Comparison of ENCODE assay signal across 8 cellular contexts in genomic region chr19:39996811-39997594, GRCh38. TPM values are rescaled to one million over a fixed set of nuclear protein-coding genes. Genes with fewer than 3 reads are reported as not detected.
DNase-seq lines count a peak whose midpoint lies in the region; ATAC-seq, FAIRE-seq and TF ChIP-seq lines count a peak whose summit lies in the region.

Gene ZNF546 (plus strand): TSS chr19:39997060. CDS start chr19:39998327, 1,267 bp downstream.

- H3K36me3 ChIP-seq in bronchial epithelial cell (ENCODE audit: control insufficient read depth, insufficient read depth, low read length) (no peaks in the 10 kb centered on the region), small intestine (ENCODE audit: control insufficient read depth in 2 of 2, insufficient read depth in 2 of 2, low read length in 2 of 2) (no peaks in the 10 kb centered on the region)

- peak within 1 kb of the TSS; percentile 91 for H3K27ac Mint-ChIP-seq in WTC11

- peak within 1 kb of the TSS; percentile 79 to 96 for H3K27ac ChIP-seq in small intestine (ENCODE audit: low read depth in 1 of 2, low read length in 1 of 2)

- peak within 1 kb of the TSS; percentile 99 for H3K4me3 Mint-ChIP-seq in WTC11

- H3K4me3 ChIP-seq in AG04449 (ENCODE audit: low read depth, low read length) = peak within 1 kb of the TSS; percentile 93
- peak within 1 kb of the TSS; percentile 63 for H3K4me3 ChIP-seq in bronchial epithelial cell (ENCODE audit: low read depth, low read length)
- H3K4me3 ChIP-seq in small intestine (ENCODE audit: low read depth in 1 of 2, low read length in 2 of 2) = peak within 1 kb of the TSS; percentile 63 to 67

- DNase-seq in AG04449 (ENCODE audit: low read depth, low spot score) (peak; percentile 36), NCI-H2227 treated with DMSO at 0.1 percent for 48 hours (lab: John Stamatoyannopoulos, UW) (peak; percentile 96), WTC11 (ENCODE audit: low spot score) (peak; percentile 71), bronchial epithelial cell (ENCODE audit: low read depth) (peak; percentile 86), iPS-NIHi7 (ENCODE audit: extremely low spot score) (peak; percentile 91), small intestine (peak; percentile 92)

- H3K36me3 Mint-ChIP-seq in WTC11 = peaks cover 21% of the 10 kb centered on the region

- CTCF ChIA-PET in AG04449 (lab: Yijun Ruan, JAX) = interaction anchor here (1.9 kb wide), 1 partner anchor 26 kb away, joined by 6 read pairs; the partner anchor contains the start of gene PSMC4
- CTCF ChIA-PET in WTC11 (lab: Charles Lee) = interaction anchor here (1.0 to 1.1 kb wide), 4 partner anchors 26 to 221 kb away, joined by 3 to 4 read pairs (median 3); partner anchors contain the start of genes PSMC4, TTC9B and ZNF780A

- H3K4me1 Mint-ChIP-seq in WTC11 = peaks cover 14% of the 10 kb centered on the region

- TF ChIP-seq CTCF in AG04449 (IDR thresholded peaks at IDR 0.05; ENCODE audit: insufficient read depth, low read length, missing control alignments) = no peak
- no peak for TF ChIP-seq CTCF in WTC11 (IDR thresholded peaks at IDR 0.05)
- TF ChIP-seq CTCF in bronchial epithelial cell (IDR thresholded peaks at IDR 0.05; ENCODE audit: insufficient read depth, low read length, severe bottlenecking) = no peak

- H3K9me3 ChIP-seq in small intestine (ENCODE audit: control insufficient read depth, low read depth) = no peaks in the 10 kb centered on the region

- ATAC-seq in GM18907 (IDR thresholded peaks at IDR 0.05; ENCODE audit: unreplicated experiment) (peak; percentile 84), HG03175 (IDR thresholded peaks at IDR 0.05; ENCODE audit: unreplicated experiment) (peak; percentile 86), WTC11 (peak; percentile 95)

- H3K27me3 ChIP-seq in bronchial epithelial cell (ENCODE audit: control insufficient read depth, insufficient read depth, low read length) (no peaks in the 10 kb centered on the region), small intestine (ENCODE audit: control insufficient read depth in 2 of 2, insufficient read depth in 2 of 2, low read length in 2 of 2) (no peaks in the 10 kb centered on the region)

- peaks cover 25% of the 10 kb centered on the region for H3K9me3 Mint-ChIP-seq in WTC11

- FAIRE-seq in bronchial epithelial cell (lab: Jason Lieb, UNC) (no peak), small intestine (lab: Jason Lieb, UNC) (no peak)

- 1% methylated on average over 49 to 50 of the region's 50 CpGs for WGBS in small intestine, 3 donors

- POLR2A ChIA-PET in AG04449 (lab: Yijun Ruan, JAX) = interaction anchor here (0.7 to 1.6 kb wide), 3 partner anchors 20 to 26 kb away, joined by 3 to 6 read pairs (median 3); partner anchors contain the start of gene PSMC4
- POLR2A ChIA-PET in WTC11 (lab: Charles Lee) = interaction anchor here (1.7 kb wide), 1 partner anchor 26 kb away, joined by 5 read pairs; the partner anchor contains the start of gene PSMC4

- H3K27me3 Mint-ChIP-seq in WTC11 (ENCODE audit: low read depth) = no peaks in the 10 kb centered on the region

- H3K4me1 ChIP-seq in small intestine (ENCODE audit: control insufficient read depth in 2 of 2, insufficient read depth in 1 of 2, low read depth in 1 of 2, low read length in 1 of 2) = peaks cover 0 to 10% of the 10 kb centered on the region in 2 donors

TF ChIP-seq in WTC11, 78 proteins besides CTCF, POLR2A, EP300 and RAD21 (continues in another document):
- TF ChIP-seq, protein P1, sequence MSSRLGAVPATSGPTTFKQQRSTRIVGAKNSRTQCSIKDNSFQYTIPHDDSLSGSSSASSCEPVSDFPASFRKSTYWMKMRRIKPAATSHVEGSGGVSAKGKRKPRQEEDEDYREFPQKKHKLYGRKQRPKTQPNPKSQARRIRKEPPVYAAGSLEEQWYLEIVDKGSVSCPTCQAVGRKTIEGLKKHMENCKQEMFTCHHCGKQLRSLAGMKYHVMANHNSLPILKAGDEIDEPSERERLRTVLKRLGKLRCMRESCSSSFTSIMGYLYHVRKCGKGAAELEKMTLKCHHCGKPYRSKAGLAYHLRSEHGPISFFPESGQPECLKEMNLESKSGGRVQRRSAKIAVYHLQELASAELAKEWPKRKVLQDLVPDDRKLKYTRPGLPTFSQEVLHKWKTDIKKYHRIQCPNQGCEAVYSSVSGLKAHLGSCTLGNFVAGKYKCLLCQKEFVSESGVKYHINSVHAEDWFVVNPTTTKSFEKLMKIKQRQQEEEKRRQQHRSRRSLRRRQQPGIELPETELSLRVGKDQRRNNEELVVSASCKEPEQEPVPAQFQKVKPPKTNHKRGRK (CRISPR knock-in tag; IDR thresholded peaks at IDR 0.05; ENCODE audit: borderline replicate concordance) = no peak
- TF ChIP-seq ELF4 (CRISPR knock-in tag; IDR thresholded peaks at IDR 0.05; ENCODE audit: low read depth) (no peak), ZNF232 (CRISPR knock-in tag; IDR thresholded peaks at IDR 0.05) (no peak), USF1 (CRISPR knock-in tag; IDR thresholded peaks at IDR 0.05) (no peak), ESRRA (CRISPR knock-in tag; IDR thresholded peaks at IDR 0.05; ENCODE audit: borderline replicate concordance) (no peak), FOXJ3 (CRISPR knock-in tag; IDR thresholded peaks at IDR 0.05; ENCODE audit: borderline replicate concordance) (no peak), EMX1 (CRISPR knock-in tag; IDR thresholded peaks at IDR 0.05) (no peak), FOXK1 (CRISPR knock-in tag; IDR thresholded peaks at IDR 0.05) (peak; percentile 68; the same call in 1 of the 2 replicates), KAT7 (CRISPR knock-in tag; IDR thresholded peaks at IDR 0.05; ENCODE audit: borderline replicate concordance) (0 out of 2 replicates have a peak, but pooled peaks have one; percentile 54), GABPB1 (CRISPR knock-in tag; IDR thresholded peaks at IDR 0.05) (peak; percentile 57), NR1H2 (CRISPR knock-in tag; IDR thresholded peaks at IDR 0.05) (no peak), ZNF425 (CRISPR knock-in tag; conservative IDR thresholded peaks at IDR 0.05) (no peak), ZNF219 (CRISPR knock-in tag; IDR thresholded peaks at IDR 0.05; ENCODE audit: borderline replicate concordance) (no peak), CREM (CRISPR knock-in tag; IDR thresholded peaks at IDR 0.05) (no peak), GRHL2 (CRISPR knock-in tag; IDR thresholded peaks at IDR 0.05; ENCODE audit: insufficient replicate concordance, severe bottlenecking) (no peak), NFE2L1 (CRISPR knock-in tag; IDR thresholded peaks at IDR 0.05) (no peak), GTF2I (CRISPR knock-in tag; conservative IDR thresholded peaks at IDR 0.05) (no peak)
- TF ChIP-seq, protein P2, sequence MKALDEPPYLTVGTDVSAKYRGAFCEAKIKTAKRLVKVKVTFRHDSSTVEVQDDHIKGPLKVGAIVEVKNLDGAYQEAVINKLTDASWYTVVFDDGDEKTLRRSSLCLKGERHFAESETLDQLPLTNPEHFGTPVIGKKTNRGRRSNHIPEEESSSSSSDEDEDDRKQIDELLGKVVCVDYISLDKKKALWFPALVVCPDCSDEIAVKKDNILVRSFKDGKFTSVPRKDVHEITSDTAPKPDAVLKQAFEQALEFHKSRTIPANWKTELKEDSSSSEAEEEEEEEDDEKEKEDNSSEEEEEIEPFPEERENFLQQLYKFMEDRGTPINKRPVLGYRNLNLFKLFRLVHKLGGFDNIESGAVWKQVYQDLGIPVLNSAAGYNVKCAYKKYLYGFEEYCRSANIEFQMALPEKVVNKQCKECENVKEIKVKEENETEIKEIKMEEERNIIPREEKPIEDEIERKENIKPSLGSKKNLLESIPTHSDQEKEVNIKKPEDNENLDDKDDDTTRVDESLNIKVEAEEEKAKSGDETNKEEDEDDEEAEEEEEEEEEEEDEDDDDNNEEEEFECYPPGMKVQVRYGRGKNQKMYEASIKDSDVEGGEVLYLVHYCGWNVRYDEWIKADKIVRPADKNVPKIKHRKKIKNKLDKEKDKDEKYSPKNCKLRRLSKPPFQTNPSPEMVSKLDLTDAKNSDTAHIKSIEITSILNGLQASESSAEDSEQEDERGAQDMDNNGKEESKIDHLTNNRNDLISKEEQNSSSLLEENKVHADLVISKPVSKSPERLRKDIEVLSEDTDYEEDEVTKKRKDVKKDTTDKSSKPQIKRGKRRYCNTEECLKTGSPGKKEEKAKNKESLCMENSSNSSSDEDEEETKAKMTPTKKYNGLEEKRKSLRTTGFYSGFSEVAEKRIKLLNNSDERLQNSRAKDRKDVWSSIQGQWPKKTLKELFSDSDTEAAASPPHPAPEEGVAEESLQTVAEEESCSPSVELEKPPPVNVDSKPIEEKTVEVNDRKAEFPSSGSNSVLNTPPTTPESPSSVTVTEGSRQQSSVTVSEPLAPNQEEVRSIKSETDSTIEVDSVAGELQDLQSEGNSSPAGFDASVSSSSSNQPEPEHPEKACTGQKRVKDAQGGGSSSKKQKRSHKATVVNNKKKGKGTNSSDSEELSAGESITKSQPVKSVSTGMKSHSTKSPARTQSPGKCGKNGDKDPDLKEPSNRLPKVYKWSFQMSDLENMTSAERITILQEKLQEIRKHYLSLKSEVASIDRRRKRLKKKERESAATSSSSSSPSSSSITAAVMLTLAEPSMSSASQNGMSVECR (CRISPR knock-in tag; IDR thresholded peaks at IDR 0.05; ENCODE audit: borderline replicate concordance) = no peak; the same call in 1 of the 2 replicates

RNA-seq across cellular contexts. Expression of gene ZNF546, which starts in this region (rescaled TPM):
- total RNA-seq in WTC11 (2021) (1.1 to 2.1 TPM (median 1.1 TPM) in 3 replicates), bronchial epithelial cell (2.2 and 2.4 TPM in 2 replicates)
- polyA plus RNA-seq in small intestine = 1 to 10 TPM in 1 of 3 donors, under 1 TPM in 2; under 0.01 to 1.2 (median 0.67) TPM

Comparison
In these comparisons a context has a peak if more than half of its experiments do, and no peak if none do; other contexts are left out.
1. Peak in every context shown above with its lines: DNase-seq, ATAC-seq, H3K4me3 ChIP-seq and H3K27ac ChIP-seq.
2. DNase-seq: peak in every context shown above with its lines; median percentile 96 in NCI-H2227 treated with DMSO at 0.1 percent for 48 hours; 92 in small intestine; 91 in iPS-NIHi7; 86 in bronchial epithelial cell; 71 in WTC11; 36 in AG04449.